1 cellular context compared by ENCODE assay signal in the genomic region with DNA sequence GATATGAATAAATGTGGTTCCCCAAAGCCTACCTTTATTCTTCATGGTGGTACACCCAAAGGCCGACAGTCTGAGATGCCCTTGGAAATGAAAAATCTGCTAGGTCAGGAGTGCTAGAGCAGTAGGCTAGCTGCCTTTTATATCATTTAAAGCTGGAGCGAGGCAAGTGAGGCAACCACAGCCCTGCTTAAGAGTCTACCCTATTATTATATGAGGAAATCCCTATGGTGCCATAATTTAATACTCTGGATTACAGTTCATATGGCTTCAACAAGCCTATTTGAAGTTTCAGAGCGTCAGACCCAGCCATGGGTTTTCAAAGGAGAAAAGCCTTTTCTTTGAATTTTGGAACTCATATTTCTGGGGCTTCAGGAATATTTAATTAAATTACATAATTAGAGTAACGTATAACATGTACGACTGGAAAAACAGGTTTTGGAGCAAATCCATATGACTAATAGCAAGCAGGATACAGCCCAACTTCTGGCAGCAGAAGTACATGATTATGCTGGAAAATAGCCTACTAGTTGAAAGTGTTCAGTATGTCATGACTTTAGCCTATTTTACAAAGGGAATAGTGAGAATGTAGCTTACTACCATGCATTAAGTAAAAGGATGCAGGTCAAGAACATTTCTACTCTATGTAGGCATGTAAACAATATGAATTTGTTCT.
TF ChIP-seq lines count a peak whose summit lies in the region.

No MANE protein-coding gene starts in this region.

TF ChIP-seq in GM23338, 12 proteins besides CTCF, POLR2A, EP300 and RAD21 (continued from another document):
- TF ChIP-seq JUNB (IDR thresholded peaks at IDR 0.05; ENCODE audit: unreplicated experiment) (no peak), EZH2phosphoT487 (IDR thresholded peaks at IDR 0.05; ENCODE audit: unreplicated experiment) (no peak)
